Comparison of ENCODE assay signal across 30 cellular contexts in genomic region chr10:117218654-117219053, GRCh38. TPM values are rescaled to one million over a fixed set of nuclear protein-coding genes. Genes with fewer than 3 reads are reported as not detected.
A peak's percentile ranks its signal among the peaks of the same experiment; 100 is the strongest.
DNase-seq lines count a peak whose midpoint lies in the region; ATAC-seq and TF ChIP-seq lines count a peak whose summit lies in the region.
"Had no signal": no experiment of that assay in that cellular context is flagged by ENCODE, and none has a peak within 500 bp of the region (broad histone marks: within the 10 kb centered on the region; RNA-seq: fewer than 3 reads in every experiment).

No MANE protein-coding gene starts in this region.

- H3K27me3 ChIP-seq in upper lobe of right lung = peaks cover 26% of the 10 kb centered on the region

- peaks cover 13% of the 10 kb centered on the region for H3K4me1 ChIP-seq in upper lobe of right lung

- H3K9me3 ChIP-seq in upper lobe of right lung = no peaks in the 10 kb centered on the region
- H3K9me3 ChIP-seq: lower lobe of right lung had no signal

- no peak overlapping the region for H3K4me3 Mint-ChIP-seq in natural killer cell treated with Interleukin-12 subunit alpha and Interleukin-12 subunit beta and Interleukin-15 and Interleukin-18, amount 100 ng/mL, for 72 hours
- no peak overlapping the region for H3K4me3 Mint-ChIP-seq in natural killer cell
- H3K4me3 Mint-ChIP-seq: activated naive CD8-positive, alpha-beta T cell; stimulated activated memory B cell treated with anti-CD40 and anti-IgM and Interleukin-4, amounts not matched to agents 10 μg/mL and 1 μg/mL and 100 μg/mL, for 72 hours; T-helper 2 cell treated with Interferon-gamma antibody and Interleukin-4, amounts not matched to agents 5 μg/mL and 100 μg/mL, for 36 hours had no signal

- TF ChIP-seq POLR2A in erythroblast (IDR thresholded peaks at IDR 0.05; ENCODE audit: low read length) = no peak

- H3K27ac Mint-ChIP-seq in natural killer cell treated with Interleukin-12 subunit alpha and Interleukin-12 subunit beta and Interleukin-15 and Interleukin-18, amount 100 ng/mL, for 72 hours = no peak overlapping the region
- H3K27ac Mint-ChIP-seq in natural killer cell = no peak overlapping the region
- H3K27ac Mint-ChIP-seq: activated naive CD8-positive, alpha-beta T cell; activated T-helper 17 cell treated with anti-CD3 and anti-CD28 coated beads, Interleukin-2, amount 50 U/mL, for 72 hours; nephron progenitor cell; stimulated activated memory B cell treated with anti-CD40 and anti-IgM and Interleukin-4, amounts not matched to agents 10 μg/mL and 1 μg/mL and 100 μg/mL, for 72 hours; T-helper 2 cell treated with Interferon-gamma antibody and Interleukin-4, amounts not matched to agents 5 μg/mL and 100 μg/mL, for 36 hours had no signal

- H3K27me3 Mint-ChIP-seq in natural killer cell treated with Interleukin-12 subunit alpha and Interleukin-12 subunit beta and Interleukin-15 and Interleukin-18, amount 100 ng/mL, for 72 hours = peaks cover 19 to 21% of the 10 kb centered on the region in 2 donors
- H3K27me3 Mint-ChIP-seq in natural killer cell (ENCODE audit: low read depth in 2 of 2) = peaks cover 19 to 24% of the 10 kb centered on the region in 2 donors

- peaks cover 6% of the 10 kb centered on the region in 2 donors for H3K4me1 Mint-ChIP-seq in natural killer cell treated with Interleukin-12 subunit alpha and Interleukin-12 subunit beta and Interleukin-15 and Interleukin-18, amount 100 ng/mL, for 72 hours (ENCODE audit: low read depth in 2 of 2)
- peaks cover 0 to 13% of the 10 kb centered on the region in 2 donors for H3K4me1 Mint-ChIP-seq in natural killer cell
- H3K4me1 Mint-ChIP-seq: activated T-helper 17 cell treated with anti-CD3 and anti-CD28 coated beads, Interleukin-2, amount 50 U/mL, for 72 hours; nephron progenitor cell had no signal

- no peaks in the 10 kb centered on the region for H3K36me3 ChIP-seq in upper lobe of right lung
- H3K36me3 ChIP-seq: lower lobe of right lung had no signal

- TF ChIP-seq CTCF in natural killer cell (IDR thresholded peaks at IDR 0.05) (no peak), upper lobe of right lung (IDR thresholded peaks at IDR 0.05) (no peak)

- H3K4me3 ChIP-seq in upper lobe of right lung = no peak overlapping the region
- H3K4me3 ChIP-seq: hepatocyte, lower lobe of right lung had no signal

- intact Hi-C loops in natural killer cell (cut with micrococcal nuclease) (loop anchor here (5.0 to 10.0 kb wide), 2 partner anchors 104 to 226 kb away; no protein-coding TSS in a partner anchor), upper lobe of right lung (cut with DNase I) (no loop called here)

- peak; percentile 25 for DNase-seq in natural killer cell treated with Interleukin-12 subunit alpha and Interleukin-12 subunit beta and Interleukin-15 and Interleukin-18, amount 100 ng/mL, for 72 hours (ENCODE audit: low spot score)
- DNase-seq in natural killer cell = no peak
- peak; percentile 73 for DNase-seq in NCI-H1436 treated with DMSO at 0.1 percent for 48 hours (lab: John Stamatoyannopoulos, UW)
- peak; percentile 67 to 89 for DNase-seq in erythroblast (lab: John Stamatoyannopoulos, UW)
- DNase-seq in upper lobe of right lung = peak; percentile 20
- DNase-seq in activated CD4-positive, alpha-beta T cell treated with anti-CD3 and anti-CD28 coated beads, Interleukin-2, amount 50 U/mL, for 4 hours = no peak
- DNase-seq in NCI-H187 treated with DMSO at 0.1 percent for 48 hours (lab: John Stamatoyannopoulos, UW) = no peak
- no peak for DNase-seq in amygdala (lab: John Stamatoyannopoulos, UW)
- DNase-seq: anterior cingulate cortex, C1 segment of cervical spinal cord, DND-41, HCEC 1CT, Kasumi-1, lower lobe of right lung, NCI-H1694, nephron progenitor cell, SIG-M5, substantia nigra, trophoblast cell had no signal

- H3K27ac ChIP-seq in upper lobe of right lung = no peak overlapping the region
- H3K27ac ChIP-seq: hepatocyte, lower lobe of right lung had no signal

- no peaks in the 10 kb centered on the region for H3K9me3 Mint-ChIP-seq in natural killer cell treated with Interleukin-12 subunit alpha and Interleukin-12 subunit beta and Interleukin-15 and Interleukin-18, amount 100 ng/mL, for 72 hours
- H3K9me3 Mint-ChIP-seq in natural killer cell = no peaks in the 10 kb centered on the region
- H3K9me3 Mint-ChIP-seq: activated T-helper 17 cell treated with anti-CD3 and anti-CD28 coated beads, Interleukin-2, amount 50 U/mL, for 72 hours; nephron progenitor cell; stimulated activated memory B cell treated with anti-CD40 and anti-IgM and Interleukin-4, amounts not matched to agents 10 μg/mL and 1 μg/mL and 100 μg/mL, for 72 hours; T-helper 2 cell treated with Interferon-gamma antibody and Interleukin-4, amounts not matched to agents 5 μg/mL and 100 μg/mL, for 36 hours had no signal

- ATAC-seq in natural killer cell treated with Interleukin-12 subunit alpha and Interleukin-12 subunit beta and Interleukin-15 and Interleukin-18, amount 100 ng/mL, for 72 hours = no peak
- ATAC-seq in natural killer cell = no peak
- no peak for ATAC-seq in upper lobe of right lung
- ATAC-seq: activated T-helper 17 cell treated with anti-CD3 and anti-CD28 coated beads, Interleukin-2, amount 50 U/mL, for 72 hours; HepG2; lower lobe of right lung; stimulated activated memory B cell treated with anti-CD40 and anti-IgM and Interleukin-4, amounts not matched to agents 10 μg/mL and 1 μg/mL and 100 μg/mL, for 72 hours had no signal

- no peaks in the 10 kb centered on the region for H3K36me3 Mint-ChIP-seq in natural killer cell treated with Interleukin-12 subunit alpha and Interleukin-12 subunit beta and Interleukin-15 and Interleukin-18, amount 100 ng/mL, for 72 hours
- no peaks in the 10 kb centered on the region for H3K36me3 Mint-ChIP-seq in natural killer cell
- H3K36me3 Mint-ChIP-seq: activated naive CD8-positive, alpha-beta T cell; stimulated activated memory B cell treated with anti-CD40 and anti-IgM and Interleukin-4, amounts not matched to agents 10 μg/mL and 1 μg/mL and 100 μg/mL, for 72 hours had no signal

RNA-seq across cellular contexts. Expression of gene KCNK18, which starts 21.4 kb away (rescaled TPM):
- not detected for total RNA-seq in natural killer cell treated with Interleukin-12 subunit alpha and Interleukin-12 subunit beta and Interleukin-15 and Interleukin-18, amount 100 ng/mL, for 72 hours
- total RNA-seq in natural killer cell (not detected), upper lobe of right lung (not detected)
- total RNA-seq: activated T-helper 17 cell treated with anti-CD3 and anti-CD28 coated beads, Interleukin-2, amount 50 U/mL, for 72 hours; bronchial epithelial cell; endothelial cell of umbilical vein; hepatocyte; HepG2; lower lobe of right lung; mononuclear cell; osteocyte; skeletal muscle tissue had no signal

RNA-seq across cellular contexts. Expression of gene SLC18A2, which starts 22.3 kb away (rescaled TPM):
- under 1 TPM in 1 of 2 donors, not detected in 1; 0.59 TPM for total RNA-seq in natural killer cell treated with Interleukin-12 subunit alpha and Interleukin-12 subunit beta and Interleukin-15 and Interleukin-18, amount 100 ng/mL, for 72 hours
- total RNA-seq in natural killer cell = 1 to 10 TPM in 1 of 3 donors, under 1 TPM in 2; 0.21 to 8.0 (median 0.36) TPM
- 5.2 TPM for total RNA-seq in upper lobe of right lung
- total RNA-seq: bronchial epithelial cell, endothelial cell of umbilical vein, HepG2, osteocyte had no signal

Comparison
In these comparisons a context has a peak if more than half of its experiments do, and no peak if none do; other contexts are left out.
1. DNase-seq: peak in natural killer cell treated with Interleukin-12 subunit alpha and Interleukin-12 subunit beta and Interleukin-15 and Interleukin-18, amount 100 ng/mL, for 72 hours (single experiment), NCI-H1436 treated with DMSO at 0.1 percent for 48 hours (single experiment), erythroblast (2 of 2) and upper lobe of right lung (single experiment); none in natural killer cell (single experiment), activated CD4-positive, alpha-beta T cell treated with anti-CD3 and anti-CD28 coated beads, Interleukin-2, amount 50 U/mL, for 4 hours (0 of 2), NCI-H187 treated with DMSO at 0.1 percent for 48 hours (single experiment) and amygdala (0 of 56).